12 cellular contexts compared by ENCODE assay signal in the genomic region with DNA sequence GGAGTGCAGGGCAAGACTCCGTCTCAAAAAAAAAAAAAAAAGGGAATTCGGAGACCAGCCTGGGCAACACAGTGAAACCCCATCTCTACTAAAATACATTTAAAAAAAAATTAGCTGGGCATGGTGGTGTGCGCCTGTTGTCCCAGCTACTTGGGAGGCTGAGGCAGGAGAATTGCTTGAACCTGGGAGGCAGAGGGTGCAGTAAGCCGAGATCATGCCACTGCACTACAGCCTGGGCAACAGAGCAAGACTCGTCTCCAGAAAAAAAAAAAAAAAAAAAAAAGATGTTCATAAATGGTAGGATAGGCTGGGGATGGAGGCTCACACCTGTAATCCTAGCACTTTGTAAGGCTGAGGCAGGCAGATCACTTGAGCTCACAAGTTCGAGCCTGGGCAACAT. TPM values are rescaled to one million over a fixed set of nuclear protein-coding genes. Genes with fewer than 3 reads are reported as not detected.
"Had no signal": no experiment of that assay in that cellular context is flagged by ENCODE, and none has a peak within 500 bp of the region (broad histone marks: within the 10 kb centered on the region; RNA-seq: fewer than 3 reads in every experiment).

No MANE protein-coding gene starts in this region.

RNA-seq across cellular contexts. Expression of gene MPL, which starts 32.2 kb away (rescaled TPM):
- total RNA-seq: activated B cell treated with CpG ODN at 0.5 μM for 24 hours; activated CD8-positive, alpha-beta T cell treated with anti-CD3 and anti-CD28 coated beads for 36 hours; activated naive CD4-positive, alpha-beta T cell treated with anti-CD3 and anti-CD28 coated beads, Interleukin-2, amount 50 U/mL, for 72 hours; body of pancreas; chondrocyte; dermis blood vessel endothelial cell; esophagus squamous epithelium; fibroblast of lung; fibroblast of villous mesenchyme; glomerular endothelial cell; hepatocyte; T-helper 2 cell treated with Interferon-gamma antibody and Interleukin-4, amounts not matched to agents 100 ng/mL and 5 ng/mL, for 36 hours had no signal
- polyA plus RNA-seq: fibroblast of lung had no signal
